23 cellular contexts compared by ENCODE assay signal in genomic region chr20:47244451-47244850, GRCh38.
A peak's percentile ranks its signal among the peaks of the same experiment; 100 is the strongest.
DNase-seq lines count a peak whose midpoint lies in the region; ATAC-seq and TF ChIP-seq lines count a peak whose summit lies in the region.
"Had no signal": no experiment of that assay in that cellular context is flagged by ENCODE, and none has a peak within 500 bp of the region (broad histone marks: within the 10 kb centered on the region; RNA-seq: fewer than 3 reads in every experiment).

No MANE protein-coding gene starts in this region.

- H3K4me1 ChIP-seq in breast epithelium: no peaks in the 10 kb centered on the region
- H3K4me1 ChIP-seq: colonic mucosa had no signal

- no peaks in the 10 kb centered on the region for H3K4me1 Mint-ChIP-seq in MCF 10A (ENCODE audit: insufficient read depth, unreplicated experiment)
- H3K4me1 Mint-ChIP-seq: activated naive CD8-positive, alpha-beta T cell treated with anti-CD3 and anti-CD28 coated beads, Interleukin-2, amount 50 U/mL, for 24 hours; IgD-negative memory B cell had no signal

- peaks cover 100% of the 10 kb centered on the region for H3K36me3 Mint-ChIP-seq in MCF 10A (ENCODE audit: insufficient read depth, unreplicated experiment)

- H3K27ac ChIP-seq in breast epithelium (no peak overlapping the region), RWPE1 (peak overlapping the region; percentile 54), coronary artery (no peak overlapping the region)
- H3K27ac ChIP-seq: C4-2B, colonic mucosa, heart right ventricle had no signal

- no peaks in the 10 kb centered on the region for H3K27me3 ChIP-seq in breast epithelium
- H3K27me3 ChIP-seq: colonic mucosa, heart right ventricle had no signal

- H3K4me3 Mint-ChIP-seq in MCF 10A (ENCODE audit: unreplicated experiment): no peak overlapping the region
- H3K4me3 Mint-ChIP-seq: activated naive CD8-positive, alpha-beta T cell treated with anti-CD3 and anti-CD28 coated beads, Interleukin-2, amount 50 U/mL, for 24 hours; brain; endodermal cell; IgD-negative memory B cell; type B pancreatic cell had no signal

- H3K4me3 ChIP-seq in breast epithelium (no peak overlapping the region), coronary artery (no peak overlapping the region)
- H3K4me3 ChIP-seq: colonic mucosa, heart right ventricle had no signal

- DNase-seq in MCF 10A (ENCODE audit: unreplicated experiment) (peak; percentile 53), breast epithelium (ENCODE audit: low spot score in 2 of 2) (no peak), RWPE1 (ENCODE audit: low spot score) (no peak), fibroblast of gingiva (ENCODE audit: low read depth) (peak; percentile 82), medulla oblongata (ENCODE audit: extremely low spot score) (no peak), coronary artery (ENCODE audit: low spot score) (no peak), head of caudate nucleus (no peak)
- DNase-seq: activated CD4-positive, alpha-beta T cell treated with anti-CD3 and anti-CD28 coated beads for 48 hours; activated naive CD8-positive, alpha-beta T cell treated with anti-CD3 and anti-CD28 coated beads, Interleukin-2, amount 50 U/mL, for 24 hours; colonic mucosa; EL; endodermal cell; heart right ventricle; NCI-H1092 treated with DMSO at 0.1 percent for 48 hours; NCI-H2107; NCI-H510A treated with DMSO at 0.1 percent for 48 hours; stimulated activated CD4-positive, alpha-beta T cell treated with anti-CD3 and anti-CD28 coated beads, Interleukin-4, amount 100 ng/mL, for 24 hours; SW 1271 had no signal

- H3K9me3 Mint-ChIP-seq in MCF 10A (ENCODE audit: unreplicated experiment): no peaks in the 10 kb centered on the region
- H3K9me3 Mint-ChIP-seq: activated naive CD8-positive, alpha-beta T cell treated with anti-CD3 and anti-CD28 coated beads, Interleukin-2, amount 50 U/mL, for 24 hours; endodermal cell; IgD-negative memory B cell; type B pancreatic cell had no signal

- CTCF ChIA-PET in MCF 10A (lab: Yijun Ruan, JAX) (interaction anchor here (0.6 to 4.1 kb wide), 6 partner anchors 10 to 492 kb away, joined by 3 to 21 read pairs (median 3); no protein-coding TSS in a partner anchor), RWPE1 (lab: Yijun Ruan, JAX) (interaction anchor here (0.6 to 1.1 kb wide), 3 partner anchors 42 to 1534 kb away, joined by 3 to 6 read pairs (median 3); no protein-coding TSS in a partner anchor)

- POLR2A ChIA-PET in MCF 10A (lab: Yijun Ruan, JAX): interaction anchor here (0.6 to 1.3 kb wide), 3 partner anchors 16 to 119 kb away, joined by 3 to 5 read pairs (median 4); no protein-coding TSS in a partner anchor
- POLR2A ChIA-PET in RWPE1 (lab: Yijun Ruan, JAX; ENCODE audit: low non-redundant PET): no interaction called here

- intact Hi-C loops in MCF 10A (cut with micrococcal nuclease) (no loop called here), breast epithelium (cut with DNase I; ENCODE audit: low total_unique reads) (loop anchor here (10.0 kb wide), 1 partner anchor 1990 kb away; no protein-coding TSS in a partner anchor), head of caudate nucleus (cut with DNase I) (no loop called here)

- TF ChIP-seq POLR2A in breast epithelium (IDR thresholded peaks at IDR 0.05): no peak

- H3K36me3 ChIP-seq in breast epithelium: peaks cover 10% of the 10 kb centered on the region

- no TSS peak for BruUV-seq in MCF 10A (replicated peaks; lab: Mats Ljungman, UMichigan)

- no peaks in the 10 kb centered on the region for H3K9me3 ChIP-seq in breast epithelium
- H3K9me3 ChIP-seq: colonic mucosa, heart right ventricle had no signal

- no peak for ATAC-seq in HG03520 (IDR thresholded peaks at IDR 0.05; ENCODE audit: unreplicated experiment)
- ATAC-seq: activated naive CD8-positive, alpha-beta T cell treated with anti-CD3 and anti-CD28 coated beads, Interleukin-2, amount 50 U/mL, for 24 hours; heart right ventricle had no signal

- no peak for TF ChIP-seq CTCF in MCF 10A (IDR thresholded peaks at IDR 0.05; ENCODE audit: unreplicated experiment)
- no peak for TF ChIP-seq CTCF in breast epithelium (IDR thresholded peaks at IDR 0.05)
- TF ChIP-seq CTCF in RWPE1 (conservative IDR thresholded peaks at IDR 0.05; ENCODE audit: low read depth): no peak
- no peak for TF ChIP-seq CTCF in coronary artery (IDR thresholded peaks at IDR 0.05)

- no peaks in the 10 kb centered on the region for H3K27me3 Mint-ChIP-seq in MCF 10A (ENCODE audit: insufficient read depth, unreplicated experiment)
- H3K27me3 Mint-ChIP-seq: activated naive CD8-positive, alpha-beta T cell treated with anti-CD3 and anti-CD28 coated beads, Interleukin-2, amount 50 U/mL, for 24 hours; brain; IgD-negative memory B cell; type B pancreatic cell had no signal

- peak overlapping the region; percentile 76 for H3K27ac Mint-ChIP-seq in MCF 10A (ENCODE audit: low read depth, unreplicated experiment)

Comparison
In these comparisons a context has a peak if more than half of its experiments do, and no peak if none do; other contexts are left out.
1. DNase-seq: peak in MCF 10A (single experiment) and fibroblast of gingiva (single experiment); none in breast epithelium (0 of 2), RWPE1 (single experiment), medulla oblongata (single experiment), coronary artery (single experiment) and head of caudate nucleus (0 of 42).